Comparison of ENCODE assay signal across 8 cellular contexts in genomic region chr6:25963426-25964123, GRCh38. TPM values are rescaled to one million over a fixed set of nuclear protein-coding genes. Genes with fewer than 3 reads are reported as not detected.
DNase-seq lines count a peak whose midpoint lies in the region; ATAC-seq and TF ChIP-seq lines count a peak whose summit lies in the region.

No MANE protein-coding gene starts in this region.

- TF ChIP-seq CTCF in fibroblast of villous mesenchyme (IDR thresholded peaks at IDR 0.05; ENCODE audit: insufficient read depth, low read depth, low read length), result no peak
- no peak for TF ChIP-seq CTCF in psoas muscle (IDR thresholded peaks at IDR 0.05)

- no peaks in the 10 kb centered on the region for H3K27me3 Mint-ChIP-seq in activated T-cell treated with anti-CD3 and anti-CD28 coated beads, Interleukin-2, amount 50 U/mL, for 72 hours (ENCODE audit: low read depth)

- DNase-seq in activated T-cell treated with anti-CD3 and anti-CD28 coated beads, Interleukin-2, amount 50 U/mL, for 72 hours, result no peak
- no peak for DNase-seq in activated T-cell treated with anti-CD3 and anti-CD28 coated beads, Interleukin-2, amount 50 U/mL, for 48 hours
- no peak for DNase-seq in SK-N-MC (ENCODE audit: low read depth, low spot score)
- peak; percentile 66 for DNase-seq in fibroblast of villous mesenchyme (ENCODE audit: low read depth)
- no peak for DNase-seq in psoas muscle

- H3K27ac ChIP-seq in SK-N-MC, result no peak overlapping the region
- peak overlapping the region; percentile 81 for H3K27ac ChIP-seq in psoas muscle

- peak overlapping the region; percentile 38 for H3K9ac ChIP-seq in SK-N-MC (ENCODE audit: insufficient read length)

- no peak for ATAC-seq in activated T-cell treated with anti-CD3 and anti-CD28 coated beads, Interleukin-2, amount 50 U/mL, for 72 hours (replicated peaks in 1 of 2)
- peak in 2 of 4 donors; percentile 19 to 38 for ATAC-seq in psoas muscle
- no peak for ATAC-seq in GM19035 (IDR thresholded peaks at IDR 0.05; ENCODE audit: unreplicated experiment)
- ATAC-seq in HG03095 (IDR thresholded peaks at IDR 0.05; ENCODE audit: unreplicated experiment), result no peak
- ATAC-seq in HG03469 (IDR thresholded peaks at IDR 0.05; ENCODE audit: unreplicated experiment), result no peak

- WGBS in psoas muscle, 3 donors, result 6 to 12% (median 12%) methylated on average over 6 of the region's 6 CpGs

- no peaks in the 10 kb centered on the region for H3K27me3 ChIP-seq in psoas muscle (ENCODE audit: insufficient read depth in 3 of 3, low read length in 2 of 3)

- H3K9me3 Mint-ChIP-seq in activated T-cell treated with anti-CD3 and anti-CD28 coated beads, Interleukin-2, amount 50 U/mL, for 72 hours, result peaks cover 9 to 17% of the 10 kb centered on the region in 2 donors

- peaks cover 85% of the 10 kb centered on the region for H3K4me1 Mint-ChIP-seq in activated T-cell treated with anti-CD3 and anti-CD28 coated beads, Interleukin-2, amount 50 U/mL, for 72 hours (ENCODE audit: low read depth)

- H3K36me3 ChIP-seq in SK-N-MC (ENCODE audit: insufficient read depth, low read length) (peaks cover 21% of the 10 kb centered on the region; the same call in 1 of the 2 replicates), psoas muscle (ENCODE audit: insufficient read depth in 1 of 2, low read depth in 1 of 2) (peaks cover 0 to 28% of the 10 kb centered on the region in 2 donors)

- H3K4me1 ChIP-seq in psoas muscle, result peaks cover 19% of the 10 kb centered on the region

- intact Hi-C loops in psoas muscle (cut with DNase I), result no loop called here

- H3K27ac Mint-ChIP-seq in activated T-cell treated with anti-CD3 and anti-CD28 coated beads, Interleukin-2, amount 50 U/mL, for 72 hours, result peak overlapping the region; percentile 98

- peak overlapping the region; percentile 97 for H3K4me3 Mint-ChIP-seq in activated T-cell treated with anti-CD3 and anti-CD28 coated beads, Interleukin-2, amount 50 U/mL, for 72 hours

- no peaks in the 10 kb centered on the region for H3K9me3 ChIP-seq in SK-N-MC (ENCODE audit: low read depth, low read length)
- H3K9me3 ChIP-seq in psoas muscle, result no peaks in the 10 kb centered on the region

- peaks cover 58 to 60% of the 10 kb centered on the region in 2 donors for H3K36me3 Mint-ChIP-seq in activated T-cell treated with anti-CD3 and anti-CD28 coated beads, Interleukin-2, amount 50 U/mL, for 72 hours (ENCODE audit: insufficient read depth in 2 of 2)

- H3K4me3 ChIP-seq in SK-N-MC (peak overlapping the region; percentile 87), fibroblast of villous mesenchyme (ENCODE audit: low read depth, low read length) (peak overlapping the region; percentile 77), psoas muscle (peak overlapping the region; percentile 73)

RNA-seq across cellular contexts. Expression of gene TRIM38, which starts 1.0 kb away (rescaled TPM):
- total RNA-seq in activated T-cell treated with anti-CD3 and anti-CD28 coated beads, Interleukin-2, amount 50 U/mL, for 72 hours, result 10 to 100 TPM; 21.3 to 39.9 TPM
- 7.7 and 13.8 TPM in 2 replicates for total RNA-seq in fibroblast of villous mesenchyme
- 1 to 10 TPM; 3.1 to 7.3 (median 4.8) TPM for total RNA-seq in psoas muscle
- 1 to 10 TPM; 1.4 to 5.8 (median 3.4) TPM for polyA plus RNA-seq in psoas muscle

RNA-seq across cellular contexts. Expression of gene SLC17A2, which starts 33.1 kb away (rescaled TPM):
- total RNA-seq in activated T-cell treated with anti-CD3 and anti-CD28 coated beads, Interleukin-2, amount 50 U/mL, for 72 hours, result not detected
- total RNA-seq in fibroblast of villous mesenchyme (not detected in 2 replicates), psoas muscle (not detected)
- not detected for polyA plus RNA-seq in psoas muscle
